ENCODE assay signal across 16 cellular contexts in genomic region chr2:168396131-168396530, GRCh38. TPM values are rescaled to one million over a fixed set of nuclear protein-coding genes. Genes with fewer than 3 reads are reported as not detected.
A peak's percentile ranks its signal among the peaks of the same experiment; 100 is the strongest.
DNase-seq lines count a peak whose midpoint lies in the region; ATAC-seq and TF ChIP-seq lines count a peak whose summit lies in the region.
"Had no signal": no experiment of that assay in that cellular context is flagged by ENCODE, and none has a peak within 500 bp of the region (broad histone marks: within the 10 kb centered on the region; RNA-seq: fewer than 3 reads in every experiment).

No MANE protein-coding gene starts in this region.

- H3K9me3 ChIP-seq in IMR-90 (ENCODE audit: control insufficient read depth, insufficient read depth, low read length) (no peaks in the 10 kb centered on the region), skeletal muscle satellite cell (replicated peaks; ENCODE audit: low read length) (no peaks in the 10 kb centered on the region)

- H3K4me3 ChIP-seq in IMR-90 (ENCODE audit: insufficient read depth, low read depth, low read length) (no peak overlapping the region), cardiac fibroblast (replicated peaks in 1 of 2; ENCODE audit: low read depth in 2 of 2, low read length in 2 of 2) (no peak overlapping the region), skeletal muscle satellite cell (ENCODE audit: low read length) (no peak overlapping the region)

- no peaks in the 10 kb centered on the region for H3K9me1 ChIP-seq in IMR-90 (ENCODE audit: insufficient read depth, low read length)

- ATAC-seq in IMR-90 (ENCODE audit: low read depth) (peak; percentile 21; the same call in 1 of the 2 replicates), foreskin keratinocyte (peak; percentile 18), GM19035 (IDR thresholded peaks at IDR 0.05; ENCODE audit: unreplicated experiment) (no peak)
- ATAC-seq: HepG2 had no signal

- H2AK9ac ChIP-seq in IMR-90 (replicated peaks; ENCODE audit: low read depth, low read length, poor library complexity): no peak overlapping the region

- H3K23ac ChIP-seq in IMR-90 (ENCODE audit: low read depth, low read length): no peak overlapping the region

- no peak overlapping the region for H2BK15ac ChIP-seq in IMR-90 (ENCODE audit: low read depth, low read length)

- intact Hi-C loops in IMR-90 (cut with micrococcal nuclease): no loop called here

- H3K27ac ChIP-seq in IMR-90 (ENCODE audit: insufficient read depth, low read length) (no peak overlapping the region), foreskin keratinocyte (peak overlapping the region; percentile 4)

- H4K20me1 ChIP-seq in IMR-90 (ENCODE audit: insufficient read depth, low read length): no peaks in the 10 kb centered on the region

- no peak for TF ChIP-seq RAD21 in IMR-90 (IDR thresholded peaks at IDR 0.05; ENCODE audit: low read length)

- H3K9ac ChIP-seq in IMR-90 (ENCODE audit: low read depth, low read length) (no peak overlapping the region), skeletal muscle satellite cell (ENCODE audit: low read depth, low read length) (no peak overlapping the region)

- no peak overlapping the region for H3K14ac ChIP-seq in IMR-90 (replicated peaks; ENCODE audit: low read depth, low read length)

- H3K79me1 ChIP-seq in IMR-90 (ENCODE audit: low read depth in 1 of 2, low read length in 2 of 2): no peaks in the 10 kb centered on the region

- CTCF ChIA-PET in IMR-90 (lab: Yijun Ruan, JAX): no interaction called here
- CTCF ChIA-PET in activated naive CD4-positive, alpha-beta T cell treated with anti-CD3 and anti-CD28 coated beads, Interleukin-2, amount 10 ng/mL, durations not matched to agents 7 days and 5 days (lab: Charles Lee): no interaction called here

- no peak overlapping the region for H3K4ac ChIP-seq in IMR-90 (ENCODE audit: low read depth, low read length)

- no peak overlapping the region for H4K5ac ChIP-seq in IMR-90 (ENCODE audit: low read depth, low read length)

- peaks cover 7% of the 10 kb centered on the region for H3K27me3 Mint-ChIP-seq in activated naive CD4-positive, alpha-beta T cell treated with anti-CD3 and anti-CD28 coated beads, Interleukin-2, amount 10 ng/mL, durations not matched to agents 7 days and 5 days
- H3K27me3 Mint-ChIP-seq: B cell had no signal

- no peak overlapping the region for H2BK120ac ChIP-seq in IMR-90 (ENCODE audit: low read depth, low read length)

- H2AFZ ChIP-seq in IMR-90 (replicated peaks; ENCODE audit: low read length, poor library complexity): no peak overlapping the region

- no peak overlapping the region for H2BK5ac ChIP-seq in IMR-90 (ENCODE audit: low read depth, low read length, poor library complexity, severe bottlenecking)

- no peak overlapping the region for H3K18ac ChIP-seq in IMR-90 (ENCODE audit: low read depth, low read length)

- no peaks in the 10 kb centered on the region for H3K4me1 Mint-ChIP-seq in activated naive CD4-positive, alpha-beta T cell treated with anti-CD3 and anti-CD28 coated beads, Interleukin-2, amount 10 ng/mL, durations not matched to agents 7 days and 5 days
- H3K4me1 Mint-ChIP-seq: B cell; CD4-positive, alpha-beta memory T cell had no signal

- no peak for TF ChIP-seq POLR2A in IMR-90 (IDR thresholded peaks at IDR 0.05; ENCODE audit: low read depth, low read length)

- H2BK20ac ChIP-seq in IMR-90 (ENCODE audit: low read depth, low read length): no peak overlapping the region

- BruUV-seq in IMR-90 (replicated peaks; lab: Mats Ljungman, UMichigan): no TSS peak

- in situ Hi-C loops in IMR-90 (cut with MboI; ENCODE audit: low sequenced_read_pairs): no loop called here

- no peak overlapping the region for H2AK5ac ChIP-seq in IMR-90 (ENCODE audit: low read depth, low read length)

- DNase-seq in IMR-90: peak; percentile 4
- DNase-seq in cardiac fibroblast (ENCODE audit: low read depth in 2 of 2): peak; percentile 14 to 33
- peak; percentile 71 to 87 for DNase-seq in foreskin keratinocyte
- no peak for DNase-seq in activated naive CD4-positive, alpha-beta T cell treated with anti-CD3 and anti-CD28 coated beads, Interleukin-2, amount 10 ng/mL, durations not matched to agents 7 days and 5 days
- no peak for DNase-seq in NCI-H2227 (lab: John Stamatoyannopoulos, UW; ENCODE audit: unreplicated experiment)
- DNase-seq: CD4-positive, alpha-beta memory T cell; DMS79; GDM1; Karpas-422; NCI-H1105 treated with DMSO at 0.1 percent for 48 hours; NCI-H187 treated with DMSO at 0.1 percent for 48 hours; NCI-H774 had no signal

- no peak overlapping the region for H3K27ac Mint-ChIP-seq in activated naive CD4-positive, alpha-beta T cell treated with anti-CD3 and anti-CD28 coated beads, Interleukin-2, amount 10 ng/mL, durations not matched to agents 7 days and 5 days
- H3K27ac Mint-ChIP-seq: B cell; CD4-positive, alpha-beta memory T cell had no signal

- H3K9me3 Mint-ChIP-seq in activated naive CD4-positive, alpha-beta T cell treated with anti-CD3 and anti-CD28 coated beads, Interleukin-2, amount 10 ng/mL, durations not matched to agents 7 days and 5 days: no peaks in the 10 kb centered on the region

- dilution Hi-C loops in IMR-90 (cut with HindIII; ENCODE audit: low sequenced_read_pairs, unreplicated experiment): no loop called here

- no peak overlapping the region for H3K56ac ChIP-seq in IMR-90 (ENCODE audit: extremely low read depth, insufficient read depth, low read length)

- no peak overlapping the region for H4K8ac ChIP-seq in IMR-90 (ENCODE audit: low read depth in 2 of 2, low read length in 2 of 2)

- H3K27me3 ChIP-seq in IMR-90 (ENCODE audit: control insufficient read depth, insufficient read depth, low read length) (no peaks in the 10 kb centered on the region; the same call in 1 of the 2 replicates), foreskin keratinocyte (no peaks in the 10 kb centered on the region), skeletal muscle satellite cell (ENCODE audit: control insufficient read depth, insufficient read depth, low read length) (no peaks in the 10 kb centered on the region)

- no peak overlapping the region for H3K4me3 Mint-ChIP-seq in activated naive CD4-positive, alpha-beta T cell treated with anti-CD3 and anti-CD28 coated beads, Interleukin-2, amount 10 ng/mL, durations not matched to agents 7 days and 5 days
- H3K4me3 Mint-ChIP-seq: B cell; CD4-positive, alpha-beta memory T cell had no signal

- no CpG with 5 or more reads among the region's 2 CpGs for WGBS in IMR-90 (ENCODE audit: extremely low coverage in 2 of 2, insufficient read length in 1 of 2), 2 experiments

- no peaks in the 10 kb centered on the region for H3K36me3 Mint-ChIP-seq in activated naive CD4-positive, alpha-beta T cell treated with anti-CD3 and anti-CD28 coated beads, Interleukin-2, amount 10 ng/mL, durations not matched to agents 7 days and 5 days
- H3K36me3 Mint-ChIP-seq: CD4-positive, alpha-beta memory T cell had no signal

- H3K4me2 ChIP-seq in IMR-90 (ENCODE audit: low read depth, low read length) (no peak overlapping the region), skeletal muscle satellite cell (ENCODE audit: low read length) (peak overlapping the region; percentile 16)

- H4K91ac ChIP-seq in IMR-90 (ENCODE audit: insufficient read depth, low read depth, low read length): no peak overlapping the region

- no peak for TF ChIP-seq CTCF in IMR-90 (conservative IDR thresholded peaks at IDR 0.05; ENCODE audit: low read depth, low read length)
- no peak for TF ChIP-seq CTCF in cardiac fibroblast (IDR thresholded peaks at IDR 0.05; ENCODE audit: low read depth, low read length)
- TF ChIP-seq CTCF in foreskin keratinocyte (conservative IDR thresholded peaks at IDR 0.05): no peak

- POLR2A ChIA-PET in IMR-90 (lab: Charles Lee; ENCODE audit: unreplicated experiment): no interaction called here

- H3K36me3 ChIP-seq in IMR-90 (ENCODE audit: control insufficient read depth, insufficient read depth, low read length) (no peaks in the 10 kb centered on the region), skeletal muscle satellite cell (ENCODE audit: insufficient read depth, low read length) (no peaks in the 10 kb centered on the region)

- no peaks in the 10 kb centered on the region for H3K4me1 ChIP-seq in IMR-90 (ENCODE audit: control insufficient read depth, insufficient read depth, low read length)
- H3K4me1 ChIP-seq in foreskin keratinocyte: peaks cover 35% of the 10 kb centered on the region
- H3K4me1 ChIP-seq in skeletal muscle satellite cell (ENCODE audit: control insufficient read depth, insufficient read depth, low read length): peaks cover 28% of the 10 kb centered on the region

TF ChIP-seq in IMR-90, 13 proteins besides CTCF, POLR2A, EP300 and RAD21:
- TF ChIP-seq CEBPB (IDR thresholded peaks at IDR 0.05; ENCODE audit: low read depth, low read length): no peak
- no peak for TF ChIP-seq ELK1 (IDR thresholded peaks at IDR 0.05; ENCODE audit: borderline replicate concordance, low read depth, low read length)
- TF ChIP-seq FOS (IDR thresholded peaks at IDR 0.05; ENCODE audit: low read depth, low read length): no peak
- TF ChIP-seq RFX5 (IDR thresholded peaks at IDR 0.05; ENCODE audit: low read depth, low read length): no peak
- no peak for TF ChIP-seq NFE2L2 (IDR thresholded peaks at IDR 0.05; ENCODE audit: low read depth, low read length)
- TF ChIP-seq CHD1 (IDR thresholded peaks at IDR 0.05; ENCODE audit: low read depth, low read length): no peak
- TF ChIP-seq BHLHE40 (IDR thresholded peaks at IDR 0.05; ENCODE audit: low read depth, low read length): no peak
TF ChIP-seq in IMR-90: peak in this region for 0.

RNA-seq across cellular contexts. Expression of gene CERS6, which starts 59.9 kb away (rescaled TPM):
- total RNA-seq in IMR-90 (2012; rRNA removed): 5.7 and 9.4 TPM in 2 replicates
- 1.6 and 2.1 TPM in 2 replicates for polyA plus RNA-seq in IMR-90 (2012; rRNA removed)
- polyA plus RNA-seq in IMR-90 (2012; cell fraction: cytosol; rRNA removed): 0.55 and 0.58 TPM in 2 replicates
- polyA plus RNA-seq in IMR-90 (2012; cell fraction: nucleus; rRNA removed; ENCODE audit: low replicate concordance): 0.24 and 1.5 TPM in 2 replicates
- 38.1 and 38.8 TPM in 2 replicates for total RNA-seq in foreskin keratinocyte
- 8.0 and 10.1 TPM in 2 replicates for polyA plus RNA-seq in foreskin keratinocyte
- 26.6 and 27.5 TPM in 2 replicates for total RNA-seq in skeletal muscle satellite cell (2012; rRNA removed)

Comparison
In these comparisons a context has a peak if more than half of its experiments do, and no peak if none do; other contexts are left out.
1. DNase-seq: peak in IMR-90 (single experiment), cardiac fibroblast (2 of 2) and foreskin keratinocyte (2 of 2); none in activated naive CD4-positive, alpha-beta T cell treated with anti-CD3 and anti-CD28 coated beads, Interleukin-2, amount 10 ng/mL, durations not matched to agents 7 days and 5 days (single experiment) and NCI-H2227 (single experiment).